10 cellular contexts compared by ENCODE assay signal in the genomic region with DNA sequence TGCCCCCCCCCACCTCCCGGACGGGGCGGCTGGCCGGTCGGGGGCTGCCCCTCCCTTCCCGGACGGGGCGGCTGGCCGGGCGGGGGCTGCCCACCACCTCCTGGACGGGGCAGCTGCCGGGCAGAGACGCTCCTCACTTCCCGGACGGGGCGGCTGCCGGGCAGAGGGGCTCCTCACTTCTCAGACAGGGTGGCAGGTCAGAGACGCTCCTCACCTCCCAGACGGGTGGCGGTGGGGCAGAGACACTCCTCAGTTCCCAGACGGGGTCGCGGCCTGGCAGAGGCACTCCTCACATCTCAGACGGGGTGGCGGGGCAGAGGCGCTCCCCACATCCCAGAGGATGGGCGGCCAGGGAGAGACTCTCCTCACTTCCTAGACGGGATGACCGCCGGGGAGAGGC. TPM values are rescaled to one million over a fixed set of nuclear protein-coding genes. Genes with fewer than 3 reads are reported as not detected.
"Had no signal": no experiment of that assay in that cellular context is flagged by ENCODE, and none has a peak within 500 bp of the region (broad histone marks: within the 10 kb centered on the region; RNA-seq: fewer than 3 reads in every experiment).

No MANE protein-coding gene starts in this region.

- H3K9me3 Mint-ChIP-seq: HFFc6 had no signal

- H3K4me1 Mint-ChIP-seq: GM23338, H9 had no signal

- H3K4me1 ChIP-seq: HAP-1 had no signal

- H3K4me3 Mint-ChIP-seq: GM23338, H9, HFFc6 had no signal

- H3K27ac Mint-ChIP-seq: GM23338, H9, HFFc6 had no signal

- H3K9me3 ChIP-seq: HAP-1 had no signal

- DNase-seq: GM23248, GOT3, H7, H9, HCEC 1CT, HFFc6 had no signal

- H3K4me3 ChIP-seq: GM23248, GM23338, HAP-1 had no signal

- ATAC-seq: GM23338, HCT116 had no signal

RNA-seq across cellular contexts. Expression of a gene that starts 43.7 kb away (rescaled TPM):
- total RNA-seq: GM23248, H4 had no signal
- polyA plus RNA-seq: GM23248 had no signal
